Comparison of ENCODE assay signal across 14 cellular contexts in the genomic region with DNA sequence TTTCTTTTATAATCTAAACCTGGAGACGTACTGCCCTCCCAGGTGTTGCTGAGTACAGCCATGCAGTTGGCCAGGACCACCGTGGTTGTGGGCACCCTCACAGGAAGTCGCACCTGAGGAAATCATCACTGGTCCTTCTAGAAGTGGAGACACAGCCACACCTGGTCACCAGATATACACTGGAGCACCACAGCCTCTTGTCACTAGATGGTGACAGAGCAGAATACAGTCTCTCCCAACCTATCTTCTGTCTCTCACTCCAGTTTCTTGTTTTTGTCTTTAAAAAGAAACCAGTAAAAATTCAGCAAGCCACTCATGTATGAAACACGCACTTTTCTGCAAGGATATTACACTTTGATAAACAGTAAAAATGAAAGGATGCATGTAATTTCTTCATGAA. TPM values are rescaled to one million over a fixed set of nuclear protein-coding genes. Genes with fewer than 3 reads are reported as not detected.
DNase-seq lines count a peak whose midpoint lies in the region; ATAC-seq and TF ChIP-seq lines count a peak whose summit lies in the region.
"Had no signal": no experiment of that assay in that cellular context is flagged by ENCODE, and none has a peak within 500 bp of the region (broad histone marks: within the 10 kb centered on the region; RNA-seq: fewer than 3 reads in every experiment).

No MANE protein-coding gene starts in this region.

- TF ChIP-seq CTCF in GM13977 (IDR thresholded peaks at IDR 0.05; ENCODE audit: extremely low read depth, insufficient read depth, missing control alignments) = peak; percentile 25
- TF ChIP-seq CTCF in Loucy (conservative IDR thresholded peaks at IDR 0.05; ENCODE audit: low read length) = peak; percentile 27
- TF ChIP-seq CTCF in PC-3 (conservative IDR thresholded peaks at IDR 0.05; ENCODE audit: low read depth, low read length) = peak; percentile 45
- TF ChIP-seq CTCF in neural crest cell (conservative IDR thresholded peaks at IDR 0.05) = no peak
- no peak for TF ChIP-seq CTCF in PC-9 (conservative IDR thresholded peaks at IDR 0.05)

- intact Hi-C loops in PC-3 (cut with micrococcal nuclease) (loop anchor here (5.0 kb wide), 1 partner anchor 1199 kb away; no protein-coding TSS in a partner anchor), PC-9 (cut with micrococcal nuclease; ENCODE audit: unreplicated experiment) (no loop called here)

- ATAC-seq in PC-3 = peak; percentile 78
- no peak for ATAC-seq in GM21619 (IDR thresholded peaks at IDR 0.05; ENCODE audit: unreplicated experiment)
- ATAC-seq: activated CD8-positive, alpha-beta memory T cell treated with anti-CD3 and anti-CD28 coated beads, Interleukin-2, amount 10 ng/mL, durations not matched to agents 7 days and 5 days; stimulated activated naive CD8-positive, alpha-beta T cell treated with anti-CD3 and anti-CD28 coated beads, Interleukin-15, amount 100 ng/mL, for 72 hours had no signal

- peaks cover 16% of the 10 kb centered on the region for H3K9me3 Mint-ChIP-seq in neural crest cell

- H3K4me2 ChIP-seq in Loucy (ENCODE audit: low read depth, low read length, poor library complexity, severe bottlenecking) (no peak overlapping the region), PC-3 (ENCODE audit: low read length) (no peak overlapping the region), PC-9 (no peak overlapping the region)

- H3K4me3 ChIP-seq in Loucy (ENCODE audit: low read length, poor library complexity, severe bottlenecking) = no peak overlapping the region
- no peak overlapping the region for H3K4me3 ChIP-seq in PC-3 (ENCODE audit: low read length)
- no peak overlapping the region for H3K4me3 ChIP-seq in PC-9
- H3K4me3 ChIP-seq: ovary, SJSA1, skin epidermis had no signal

- H3K27me3 ChIP-seq in Loucy (ENCODE audit: insufficient read depth, low read length, poor library complexity, severe bottlenecking) = no peaks in the 10 kb centered on the region
- H3K27me3 ChIP-seq in PC-3 (ENCODE audit: low read length) = peaks cover 15% of the 10 kb centered on the region
- H3K27me3 ChIP-seq in PC-9 (ENCODE audit: insufficient read depth, low read depth) = no peaks in the 10 kb centered on the region
- H3K27me3 ChIP-seq: ovary, SJSA1 had no signal

- peak overlapping the region; percentile 39 for H3K4me3 Mint-ChIP-seq in neural crest cell
- H3K4me3 Mint-ChIP-seq: activated CD8-positive, alpha-beta memory T cell treated with anti-CD3 and anti-CD28 coated beads, Interleukin-2, amount 10 ng/mL, durations not matched to agents 7 days and 5 days; CD4-positive, alpha-beta memory T cell; stimulated activated naive CD8-positive, alpha-beta T cell treated with anti-CD3 and anti-CD28 coated beads, Interleukin-15, amount 100 ng/mL, for 72 hours had no signal

- H3K36me3 ChIP-seq in Loucy (ENCODE audit: insufficient read depth, low read length) (no peaks in the 10 kb centered on the region), PC-3 (ENCODE audit: low read depth, low read length) (no peaks in the 10 kb centered on the region), PC-9 (ENCODE audit: low read depth) (no peaks in the 10 kb centered on the region)
- H3K36me3 ChIP-seq: ovary, SJSA1 had no signal

- H3K9me3 ChIP-seq in Loucy (ENCODE audit: insufficient read depth, low read depth, low read length) (no peaks in the 10 kb centered on the region), PC-3 (ENCODE audit: low read length) (no peaks in the 10 kb centered on the region), PC-9 (ENCODE audit: insufficient read depth, low read depth) (no peaks in the 10 kb centered on the region)
- H3K9me3 ChIP-seq: ovary, SJSA1 had no signal

- POLR2A ChIA-PET in PC-3 (lab: Charles Lee; ENCODE audit: unreplicated experiment) = no interaction called here
- POLR2A ChIA-PET in PC-9 (lab: Charles Lee; ENCODE audit: unreplicated experiment) = no interaction called here

- no TSS peak for BruUV-seq in PC-3 (replicated peaks; lab: Mats Ljungman, UMichigan)
- BruUV-seq in PC-9 (replicated peaks; lab: Mats Ljungman, UMichigan) = no TSS peak

- in situ Hi-C loops in GM13977 (cut with MboI; ENCODE audit: low pct_unique_long_range_greater_than_20kb, low sequenced_read_pairs, unreplicated experiment) (no loop called here), ACHN (cut with HindIII; ENCODE audit: low pct_ligation_motif_present, low pct_unique_long_range_greater_than_20kb, low sequenced_read_pairs) (no loop called here)

- H3K79me2 ChIP-seq in Loucy (ENCODE audit: insufficient read depth, low read length) (no peaks in the 10 kb centered on the region), PC-3 (ENCODE audit: low read length) (no peaks in the 10 kb centered on the region), PC-9 (ENCODE audit: low read depth) (no peaks in the 10 kb centered on the region)

- CTCF ChIA-PET in PC-3 (lab: Charles Lee) (no interaction called here), PC-9 (lab: Charles Lee) (no interaction called here)

- peak overlapping the region; percentile 66 for H3K27ac Mint-ChIP-seq in neural crest cell (ENCODE audit: unreplicated experiment)
- H3K27ac Mint-ChIP-seq: activated CD8-positive, alpha-beta memory T cell treated with anti-CD3 and anti-CD28 coated beads, Interleukin-2, amount 10 ng/mL, durations not matched to agents 7 days and 5 days had no signal

- H3K27ac ChIP-seq in PC-3 (ENCODE audit: low read length) (no peak overlapping the region), PC-9 (no peak overlapping the region)
- H3K27ac ChIP-seq: ovary, SJSA1, skin epidermis had no signal

- no peaks in the 10 kb centered on the region for H3K9me2 ChIP-seq in Loucy (replicated peaks; ENCODE audit: low read depth, low read length)
- no peaks in the 10 kb centered on the region for H3K9me2 ChIP-seq in PC-3 (replicated peaks; ENCODE audit: low read length)
- no peaks in the 10 kb centered on the region for H3K9me2 ChIP-seq in PC-9 (ENCODE audit: insufficient read depth)

- no peak for DNase-seq in GM13977 (ENCODE audit: low spot score)
- peak; percentile 12 for DNase-seq in PC-3
- DNase-seq in neural crest cell (ENCODE audit: low read depth, low spot score) = no peak
- DNase-seq in PC-9 = no peak
- DNase-seq in ACHN = no peak
- DNase-seq: activated CD8-positive, alpha-beta memory T cell treated with anti-CD3 and anti-CD28 coated beads, Interleukin-2, amount 10 ng/mL, durations not matched to agents 7 days and 5 days; CD4-positive, alpha-beta memory T cell; foreskin melanocyte; ovary; stimulated activated naive CD8-positive, alpha-beta T cell treated with anti-CD3 and anti-CD28 coated beads, Interleukin-15, amount 100 ng/mL, for 72 hours had no signal

- no peaks in the 10 kb centered on the region for H3F3A ChIP-seq in Loucy (ENCODE audit: low read depth)
- H3F3A ChIP-seq in PC-3 (ENCODE audit: low read length, unreplicated experiment) = no peaks in the 10 kb centered on the region
- H3F3A ChIP-seq in PC-9 (ENCODE audit: insufficient read depth, low read depth) = no peaks in the 10 kb centered on the region

- no peaks in the 10 kb centered on the region for H3K4me1 ChIP-seq in Loucy (ENCODE audit: insufficient read depth, low read length, poor library complexity, severe bottlenecking)
- 0 out of 2 replicates have a peak, but pooled peaks cover 4% of the 10 kb centered on the region for H3K4me1 ChIP-seq in PC-3 (ENCODE audit: insufficient read depth, low read length)
- H3K4me1 ChIP-seq in PC-9 (replicated peaks; ENCODE audit: insufficient read depth) = no peaks in the 10 kb centered on the region
- H3K4me1 ChIP-seq: SJSA1 had no signal

- H3K27me3 Mint-ChIP-seq in neural crest cell (ENCODE audit: low read depth) = no peaks in the 10 kb centered on the region

- peaks cover 21% of the 10 kb centered on the region for H3K4me1 Mint-ChIP-seq in neural crest cell
- H3K4me1 Mint-ChIP-seq: activated CD8-positive, alpha-beta memory T cell treated with anti-CD3 and anti-CD28 coated beads, Interleukin-2, amount 10 ng/mL, durations not matched to agents 7 days and 5 days; CD4-positive, alpha-beta memory T cell; stimulated activated naive CD8-positive, alpha-beta T cell treated with anti-CD3 and anti-CD28 coated beads, Interleukin-15, amount 100 ng/mL, for 72 hours had no signal

- peaks cover 26% of the 10 kb centered on the region for H3K36me3 Mint-ChIP-seq in neural crest cell (ENCODE audit: low read depth)
- H3K36me3 Mint-ChIP-seq: activated CD8-positive, alpha-beta memory T cell treated with anti-CD3 and anti-CD28 coated beads, Interleukin-2, amount 10 ng/mL, durations not matched to agents 7 days and 5 days had no signal

- no peaks in the 10 kb centered on the region for H4K20me1 ChIP-seq in Loucy (ENCODE audit: insufficient read depth, low read length, poor library complexity, severe bottlenecking)
- H4K20me1 ChIP-seq in PC-3 (ENCODE audit: low read length) = no peaks in the 10 kb centered on the region
- no peaks in the 10 kb centered on the region for H4K20me1 ChIP-seq in PC-9 (ENCODE audit: insufficient read depth)

- H2AFZ ChIP-seq in Loucy (ENCODE audit: low read length) = no peak overlapping the region
- no peak overlapping the region for H2AFZ ChIP-seq in PC-3 (ENCODE audit: low read length)
- H2AFZ ChIP-seq in PC-9 = no peak overlapping the region

- H3K9ac ChIP-seq in Loucy (ENCODE audit: low read depth, low read length, poor library complexity, severe bottlenecking) (no peak overlapping the region), PC-3 (ENCODE audit: low read length) (no peak overlapping the region)

RNA-seq across cellular contexts. Expression of a gene that starts 43.1 kb away (rescaled TPM):
- total RNA-seq in PC-3 (2014; rRNA removed) = not detected in 2 replicates
- total RNA-seq in neural crest cell = not detected in 2 replicates
- not detected in 2 replicates for total RNA-seq in PC-9 (2021)
- total RNA-seq: activated CD8-positive, alpha-beta memory T cell treated with anti-CD3 and anti-CD28 coated beads, Interleukin-2, amount 10 ng/mL, durations not matched to agents 7 days and 5 days; CD4-positive, alpha-beta memory T cell; ovary; SJSA1 had no signal

Comparison
In these comparisons a context has a peak if more than half of its experiments do, and no peak if none do; other contexts are left out.
1. CTCF ChIP-seq: peak in GM13977 (single experiment), Loucy (single experiment) and PC-3 (single experiment); none in neural crest cell (single experiment) and PC-9 (single experiment).